In genomic region chr7:104982308-104982755, GRCh38 we compare ENCODE assay signal across 10 cellular contexts. TPM values are rescaled to one million over a fixed set of nuclear protein-coding genes. Genes with fewer than 3 reads are reported as not detected.
DNase-seq lines count a peak whose midpoint lies in the region; ATAC-seq and TF ChIP-seq lines count a peak whose summit lies in the region.
"Had no signal": no experiment of that assay in that cellular context is flagged by ENCODE, and none has a peak within 500 bp of the region (broad histone marks: within the 10 kb centered on the region; RNA-seq: fewer than 3 reads in every experiment).

No MANE protein-coding gene starts in this region.

- intact Hi-C loops in left cardiac atrium (cut with DNase I) (loop anchor here in 1 of 2 donors (5.0 to 10.0 kb wide), 2 partner anchors 35 to 62 kb away; no protein-coding TSS in a partner anchor), vagina (cut with DNase I) (loop anchor here (5.0 kb wide), 1 partner anchor 35 kb away; no protein-coding TSS in a partner anchor)

- peak overlapping the region; percentile 100 for H3K27ac Mint-ChIP-seq in mesothelial cell of epicardium

- H3K36me3 ChIP-seq in right atrium auricular region (no peaks in the 10 kb centered on the region), adipocyte (ENCODE audit: control insufficient read depth, insufficient read depth, low read length, severe bottlenecking) (peaks cover 9% of the 10 kb centered on the region), vagina (no peaks in the 10 kb centered on the region)

- peak overlapping the region; percentile 99 for H3K9ac ChIP-seq in adipocyte (ENCODE audit: low read length)

- ATAC-seq in left cardiac atrium (no peak), GM18520 (IDR thresholded peaks at IDR 0.05; ENCODE audit: unreplicated experiment) (no peak)

- no peaks in the 10 kb centered on the region for H3K9me3 ChIP-seq in right atrium auricular region
- H3K9me3 ChIP-seq in adipocyte (ENCODE audit: control insufficient read depth, low read length): no peaks in the 10 kb centered on the region
- H3K9me3 ChIP-seq in vagina: no peaks in the 10 kb centered on the region

- H3K4me1 ChIP-seq in right atrium auricular region (peaks cover 0 to 83% of the 10 kb centered on the region in 2 donors), adipocyte (ENCODE audit: control insufficient read depth, insufficient read depth, low read length) (peaks cover 86% of the 10 kb centered on the region), vagina (peaks cover 85% of the 10 kb centered on the region)

- no peak for DNase-seq in right atrium auricular region (ENCODE audit: low spot score)
- DNase-seq in left cardiac atrium: no peak
- DNase-seq in adipocyte (ENCODE audit: low read depth): no peak
- no peak for DNase-seq in mesothelial cell of epicardium (ENCODE audit: low spot score in 2 of 2, unreplicated experiment in 2 of 2)
- no peak for DNase-seq in vagina (ENCODE audit: extremely low spot score in 2 of 2)
- DNase-seq in ureter (ENCODE audit: low spot score): no peak
- no peak for DNase-seq in T-helper 9 cell
- DNase-seq: GF-D8; stimulated activated CD8-positive, alpha-beta memory T cell treated with anti-CD3 and anti-CD28 coated beads, Interleukin-4, amount 100 ng/mL, for 48 hours had no signal

- TF ChIP-seq POLR2A in vagina (IDR thresholded peaks at IDR 0.05): no peak

- peaks cover 63% of the 10 kb centered on the region for H3K4me1 Mint-ChIP-seq in mesothelial cell of epicardium

- H3K4me3 ChIP-seq in right atrium auricular region: no peak overlapping the region
- peak overlapping the region; percentile 90 for H3K4me3 ChIP-seq in adipocyte (ENCODE audit: low read length)
- no peak overlapping the region for H3K4me3 ChIP-seq in vagina

- no peak for TF ChIP-seq CTCF in right atrium auricular region (IDR thresholded peaks at IDR 0.05)
- TF ChIP-seq CTCF in mesothelial cell of epicardium (IDR thresholded peaks at IDR 0.05; ENCODE audit: unreplicated experiment): no peak
- no peak for TF ChIP-seq CTCF in vagina (IDR thresholded peaks at IDR 0.05)

- H3K27me3 ChIP-seq in right atrium auricular region (no peaks in the 10 kb centered on the region), adipocyte (replicated peaks; ENCODE audit: control insufficient read depth, insufficient read depth, low read length) (no peaks in the 10 kb centered on the region), vagina (no peaks in the 10 kb centered on the region)

- H3K9me3 Mint-ChIP-seq in mesothelial cell of epicardium: no peaks in the 10 kb centered on the region

- no peaks in the 10 kb centered on the region for H3K36me3 Mint-ChIP-seq in mesothelial cell of epicardium

- no peaks in the 10 kb centered on the region for H3K27me3 Mint-ChIP-seq in mesothelial cell of epicardium (ENCODE audit: low read depth)

- H3K4me3 Mint-ChIP-seq in mesothelial cell of epicardium: peak overlapping the region; percentile 100

- H3K27ac ChIP-seq in right atrium auricular region (peak overlapping the region; percentile 99), vagina (peak overlapping the region; percentile 97)

RNA-seq across cellular contexts. Expression of gene KMT2E, which starts 31.7 kb away (rescaled TPM):
- total RNA-seq in right atrium auricular region: 10 to 100 TPM; 51.4 to 81.3 TPM
- 10 to 100 TPM; 45.3 to 59.0 TPM for total RNA-seq in left cardiac atrium
- 102 to 109 TPM (median 109 TPM) in 3 replicates for total RNA-seq in mesothelial cell of epicardium
- 98.7 TPM for total RNA-seq in vagina
- 120 TPM for total RNA-seq in ureter
